Comparison of ENCODE assay signal across 8 cellular contexts in the genomic region with DNA sequence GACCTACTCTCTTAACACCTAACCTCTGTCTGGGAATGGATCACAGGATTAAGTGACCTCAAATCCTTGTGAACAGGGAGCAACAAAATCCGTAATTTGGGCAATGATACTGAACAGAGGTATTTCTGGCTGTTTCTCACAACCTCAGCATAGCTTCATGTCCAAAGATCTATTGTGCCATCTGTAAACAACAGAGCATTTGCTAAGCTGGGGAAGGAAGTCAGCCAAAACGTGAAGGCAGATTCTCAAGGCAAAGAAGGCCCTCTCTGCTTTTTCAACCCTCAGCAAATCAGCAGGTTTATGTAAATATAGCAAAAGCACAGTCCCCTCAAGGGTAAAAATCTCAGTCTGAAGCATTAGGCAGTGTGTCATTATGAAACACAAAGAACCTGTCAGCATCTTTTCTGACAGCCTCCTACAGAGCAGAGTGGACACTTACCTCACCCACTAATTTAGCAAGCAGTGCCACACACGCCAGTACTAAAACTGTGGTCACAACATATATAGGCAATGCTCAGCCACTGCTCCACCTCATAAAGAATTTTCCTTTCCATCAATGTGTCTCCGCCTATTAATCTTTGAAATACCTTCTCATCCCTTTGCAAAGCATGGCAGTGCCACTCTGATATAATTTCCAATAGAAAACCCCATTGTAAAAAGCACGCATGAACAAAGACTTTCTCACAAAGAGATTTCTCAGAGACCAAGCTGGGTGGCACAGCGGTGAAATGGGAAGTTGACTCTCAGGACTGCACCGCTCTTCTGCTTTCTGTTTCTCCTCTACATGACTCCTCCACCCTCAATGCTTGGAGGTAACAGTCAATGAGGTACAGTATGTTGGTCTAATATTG.
DNase-seq lines count a peak whose midpoint lies in the region; ATAC-seq and TF ChIP-seq lines count a peak whose summit lies in the region.

No MANE protein-coding gene starts in this region.

- no peaks in the 10 kb centered on the region for H3K36me3 ChIP-seq in PC-3 (ENCODE audit: low read depth, low read length)

- H3K4me3 Mint-ChIP-seq in activated T-cell treated with anti-CD3 and anti-CD28 coated beads, Interleukin-2, amount 50 U/mL, for 24 hours: peak overlapping the region; percentile 13
- H3K4me3 Mint-ChIP-seq in nephron progenitor cell: no peak overlapping the region

- H3K9me3 Mint-ChIP-seq in activated T-cell treated with anti-CD3 and anti-CD28 coated beads, Interleukin-2, amount 50 U/mL, for 24 hours: no peaks in the 10 kb centered on the region
- H3K9me3 Mint-ChIP-seq in nephron progenitor cell: no peaks in the 10 kb centered on the region

- peak overlapping the region; percentile 29 for H3K27ac ChIP-seq in caudate nucleus (ENCODE audit: low read depth, low read length)
- H3K27ac ChIP-seq in PC-3 (ENCODE audit: low read length): no peak overlapping the region

- no peaks in the 10 kb centered on the region for H3K27me3 ChIP-seq in PC-3 (ENCODE audit: low read length)

- H3K9ac ChIP-seq in PC-3 (ENCODE audit: low read length): no peak overlapping the region

- POLR2A ChIA-PET in PC-3 (lab: Charles Lee; ENCODE audit: unreplicated experiment): no interaction called here

- H3K4me1 ChIP-seq in PC-3 (ENCODE audit: insufficient read depth, low read length): peaks cover 23% of the 10 kb centered on the region

- TF ChIP-seq CTCF in nephron progenitor cell (IDR thresholded peaks at IDR 0.05) (no peak), PC-3 (conservative IDR thresholded peaks at IDR 0.05; ENCODE audit: low read depth, low read length) (no peak)

- H4K20me1 ChIP-seq in PC-3 (ENCODE audit: low read length): 0 out of 2 replicates have a peak, but pooled peaks cover 4% of the 10 kb centered on the region

- peak overlapping the region; percentile 55 for H3K27ac Mint-ChIP-seq in activated T-cell treated with anti-CD3 and anti-CD28 coated beads, Interleukin-2, amount 50 U/mL, for 24 hours
- peak overlapping the region; percentile 85 for H3K27ac Mint-ChIP-seq in nephron progenitor cell

- intact Hi-C loops in PC-3 (cut with micrococcal nuclease): no loop called here

- H2AFZ ChIP-seq in PC-3 (ENCODE audit: low read length): no peak overlapping the region

- peaks cover 27% of the 10 kb centered on the region for H3K79me2 ChIP-seq in PC-3 (ENCODE audit: low read length)

- no peaks in the 10 kb centered on the region for H3F3A ChIP-seq in PC-3 (ENCODE audit: low read length, unreplicated experiment)

- H3K27me3 Mint-ChIP-seq in activated T-cell treated with anti-CD3 and anti-CD28 coated beads, Interleukin-2, amount 50 U/mL, for 24 hours: no peaks in the 10 kb centered on the region
- H3K27me3 Mint-ChIP-seq in nephron progenitor cell (ENCODE audit: low read depth, poor library complexity): peaks cover 4% of the 10 kb centered on the region

- no peaks in the 10 kb centered on the region for H3K9me3 ChIP-seq in PC-3 (ENCODE audit: low read length)

- no TSS peak for BruUV-seq in PC-3 (replicated peaks; lab: Mats Ljungman, UMichigan)

- H3K4me3 ChIP-seq in PC-3 (ENCODE audit: low read length): no peak overlapping the region

- ATAC-seq in HG02642 (IDR thresholded peaks at IDR 0.05; ENCODE audit: poor library complexity, unreplicated experiment) (peak; percentile 76), PC-3 (no peak)

- no peak for DNase-seq in activated T-cell treated with anti-CD3 and anti-CD28 coated beads, Interleukin-2, amount 50 U/mL, for 24 hours
- no peak for DNase-seq in activated T-cell treated with anti-CD3 and anti-CD28 coated beads, Interleukin-2, amount 50 U/mL, for 48 hours
- DNase-seq in NCI-H146 (lab: John Stamatoyannopoulos, UW) (peak; percentile 65), caudate nucleus (lab: John Stamatoyannopoulos, UW) (peak in 11 of 61 donors; percentile 3 to 70 (median 34)), nephron progenitor cell (no peak), PC-3 (no peak), DMS114 treated with DMSO at 0.1 percent for 48 hours (lab: John Stamatoyannopoulos, UW; ENCODE audit: unreplicated experiment) (no peak)

- no peaks in the 10 kb centered on the region for H3K9me2 ChIP-seq in PC-3 (replicated peaks; ENCODE audit: low read length)

- H3K4me1 Mint-ChIP-seq in activated T-cell treated with anti-CD3 and anti-CD28 coated beads, Interleukin-2, amount 50 U/mL, for 24 hours (ENCODE audit: low read depth): peaks cover 68% of the 10 kb centered on the region
- peaks cover 81% of the 10 kb centered on the region for H3K4me1 Mint-ChIP-seq in nephron progenitor cell

- H3K4me2 ChIP-seq in PC-3 (ENCODE audit: low read length): no peak overlapping the region

- H3K36me3 Mint-ChIP-seq in activated T-cell treated with anti-CD3 and anti-CD28 coated beads, Interleukin-2, amount 50 U/mL, for 24 hours (ENCODE audit: low read depth): no peaks in the 10 kb centered on the region
- H3K36me3 Mint-ChIP-seq in nephron progenitor cell (ENCODE audit: low read depth): no peaks in the 10 kb centered on the region

- CTCF ChIA-PET in PC-3 (lab: Charles Lee): no interaction called here
